Comparison of ENCODE assay signal across 8 cellular contexts in genomic region chr20:47357296-47358051, GRCh38. TPM values are rescaled to one million over a fixed set of nuclear protein-coding genes. Genes with fewer than 3 reads are reported as not detected.
DNase-seq lines count a peak whose midpoint lies in the region; ATAC-seq, FAIRE-seq and TF ChIP-seq lines count a peak whose summit lies in the region.

No MANE protein-coding gene starts in this region.

- peak overlapping the region; percentile 100 for H3K27ac Mint-ChIP-seq in WTC11

- TF ChIP-seq CTCF in WTC11 (IDR thresholded peaks at IDR 0.05) (no peak), D721Med (IDR thresholded peaks at IDR 0.05; ENCODE audit: insufficient read depth, missing control alignments) (no peak)

- H3K36me3 Mint-ChIP-seq in WTC11 = peaks cover 4% of the 10 kb centered on the region

- POLR2A ChIA-PET in WTC11 (lab: Charles Lee) = interaction anchor here (1.1 to 10.3 kb wide), 6 partner anchors 9 to 39 kb away, joined by 3 to 140 read pairs (median 6); no protein-coding TSS in a partner anchor

- peak overlapping the region; percentile 55 for H3K4me3 Mint-ChIP-seq in WTC11

- CTCF ChIA-PET in WTC11 (lab: Charles Lee) = interaction anchor here (0.7 to 8.3 kb wide), 7 partner anchors 12 to 152 kb away, joined by 3 to 111 read pairs (median 9); no protein-coding TSS in a partner anchor

- no peaks in the 10 kb centered on the region for H3K27me3 Mint-ChIP-seq in WTC11 (ENCODE audit: low read depth)

- peak; percentile 68 for FAIRE-seq in GM12892 (lab: Jason Lieb, UNC)
- no peak for FAIRE-seq in D721Med (lab: Jason Lieb, UNC)

- ATAC-seq in HG02840 (IDR thresholded peaks at IDR 0.05; ENCODE audit: low FRiP score, unreplicated experiment) = peak; percentile 49
- peak; percentile 18 for ATAC-seq in WTC11

- peaks cover 3% of the 10 kb centered on the region for H3K4me1 Mint-ChIP-seq in WTC11

- TF ChIP-seq POLR2A in GM12892 (IDR thresholded peaks at IDR 0.05; ENCODE audit: low read depth, low read length) = peak; percentile 77

- no peaks in the 10 kb centered on the region for H3K9me3 Mint-ChIP-seq in WTC11

- DNase-seq in GM12892 (ENCODE audit: insufficient read length) (peak; percentile 53), NCI-H2107 (lab: John Stamatoyannopoulos, UW) (peak; percentile 64), WTC11 (ENCODE audit: low spot score) (peak; percentile 76), cerebellar cortex (ENCODE audit: low spot score) (peak; percentile 97), kidney tubule cell (ENCODE audit: low spot score) (peak; percentile 95), D721Med (ENCODE audit: insufficient read length, low spot score) (no peak)
- peak; percentile 41 to 47 for DNase-seq in stimulated activated CD4-positive, alpha-beta T cell treated with anti-CD3 and anti-CD28 coated beads, Interleukin-15, amount 100 ng/mL, for 48 hours (ENCODE audit: low read depth in 2 of 2)

TF ChIP-seq in WTC11, 78 proteins besides CTCF, POLR2A, EP300 and RAD21:
- TF ChIP-seq SP1 (CRISPR knock-in tag; conservative IDR thresholded peaks at IDR 0.05) = 0 out of 2 replicates have a peak, but pooled peaks have one; percentile 14
- TF ChIP-seq ETV6 (CRISPR knock-in tag; IDR thresholded peaks at IDR 0.05) = no peak
- TF ChIP-seq, protein P1, sequence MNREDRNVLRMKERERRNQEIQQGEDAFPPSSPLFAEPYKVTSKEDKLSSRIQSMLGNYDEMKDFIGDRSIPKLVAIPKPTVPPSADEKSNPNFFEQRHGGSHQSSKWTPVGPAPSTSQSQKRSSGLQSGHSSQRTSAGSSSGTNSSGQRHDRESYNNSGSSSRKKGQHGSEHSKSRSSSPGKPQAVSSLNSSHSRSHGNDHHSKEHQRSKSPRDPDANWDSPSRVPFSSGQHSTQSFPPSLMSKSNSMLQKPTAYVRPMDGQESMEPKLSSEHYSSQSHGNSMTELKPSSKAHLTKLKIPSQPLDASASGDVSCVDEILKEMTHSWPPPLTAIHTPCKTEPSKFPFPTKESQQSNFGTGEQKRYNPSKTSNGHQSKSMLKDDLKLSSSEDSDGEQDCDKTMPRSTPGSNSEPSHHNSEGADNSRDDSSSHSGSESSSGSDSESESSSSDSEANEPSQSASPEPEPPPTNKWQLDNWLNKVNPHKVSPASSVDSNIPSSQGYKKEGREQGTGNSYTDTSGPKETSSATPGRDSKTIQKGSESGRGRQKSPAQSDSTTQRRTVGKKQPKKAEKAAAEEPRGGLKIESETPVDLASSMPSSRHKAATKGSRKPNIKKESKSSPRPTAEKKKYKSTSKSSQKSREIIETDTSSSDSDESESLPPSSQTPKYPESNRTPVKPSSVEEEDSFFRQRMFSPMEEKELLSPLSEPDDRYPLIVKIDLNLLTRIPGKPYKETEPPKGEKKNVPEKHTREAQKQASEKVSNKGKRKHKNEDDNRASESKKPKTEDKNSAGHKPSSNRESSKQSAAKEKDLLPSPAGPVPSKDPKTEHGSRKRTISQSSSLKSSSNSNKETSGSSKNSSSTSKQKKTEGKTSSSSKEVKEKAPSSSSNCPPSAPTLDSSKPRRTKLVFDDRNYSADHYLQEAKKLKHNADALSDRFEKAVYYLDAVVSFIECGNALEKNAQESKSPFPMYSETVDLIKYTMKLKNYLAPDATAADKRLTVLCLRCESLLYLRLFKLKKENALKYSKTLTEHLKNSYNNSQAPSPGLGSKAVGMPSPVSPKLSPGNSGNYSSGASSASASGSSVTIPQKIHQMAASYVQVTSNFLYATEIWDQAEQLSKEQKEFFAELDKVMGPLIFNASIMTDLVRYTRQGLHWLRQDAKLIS (CRISPR knock-in tag; IDR thresholded peaks at IDR 0.05; ENCODE audit: borderline replicate concordance) = no peak
- TF ChIP-seq, protein P2, sequence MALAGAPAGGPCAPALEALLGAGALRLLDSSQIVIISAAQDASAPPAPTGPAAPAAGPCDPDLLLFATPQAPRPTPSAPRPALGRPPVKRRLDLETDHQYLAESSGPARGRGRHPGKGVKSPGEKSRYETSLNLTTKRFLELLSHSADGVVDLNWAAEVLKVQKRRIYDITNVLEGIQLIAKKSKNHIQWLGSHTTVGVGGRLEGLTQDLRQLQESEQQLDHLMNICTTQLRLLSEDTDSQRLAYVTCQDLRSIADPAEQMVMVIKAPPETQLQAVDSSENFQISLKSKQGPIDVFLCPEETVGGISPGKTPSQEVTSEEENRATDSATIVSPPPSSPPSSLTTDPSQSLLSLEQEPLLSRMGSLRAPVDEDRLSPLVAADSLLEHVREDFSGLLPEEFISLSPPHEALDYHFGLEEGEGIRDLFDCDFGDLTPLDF (CRISPR knock-in tag; IDR thresholded peaks at IDR 0.05) = no peak
- TF ChIP-seq MAX (CRISPR knock-in tag; IDR thresholded peaks at IDR 0.05) = peak; percentile 46; the same call in 1 of the 2 replicates
- TF ChIP-seq ZNF423 (CRISPR knock-in tag; IDR thresholded peaks at IDR 0.05) = no peak
- no peak for TF ChIP-seq ZNF232 (CRISPR knock-in tag; IDR thresholded peaks at IDR 0.05)
- TF ChIP-seq E2F5 (CRISPR knock-in tag; IDR thresholded peaks at IDR 0.05) = no peak
- 0 out of 2 replicates have a peak, but pooled peaks have one; percentile 43 for TF ChIP-seq NFE2L1 (CRISPR knock-in tag; IDR thresholded peaks at IDR 0.05)
- peak; percentile 86 for TF ChIP-seq GABPB1 (CRISPR knock-in tag; IDR thresholded peaks at IDR 0.05)
- TF ChIP-seq TEAD1 (CRISPR knock-in tag; IDR thresholded peaks at IDR 0.05) = peak; percentile 78; the same call in 1 of the 2 replicates
- no peak for TF ChIP-seq SMAD3 (CRISPR knock-in tag; IDR thresholded peaks at IDR 0.05; ENCODE audit: borderline replicate concordance)
- peak; percentile 47; the same call in 1 of the 2 replicates for TF ChIP-seq FOXP1 (CRISPR knock-in tag; IDR thresholded peaks at IDR 0.05; ENCODE audit: borderline replicate concordance)
- TF ChIP-seq ZNF263 (CRISPR knock-in tag; IDR thresholded peaks at IDR 0.05; ENCODE audit: low read depth) = peak; percentile 35; the same call in 1 of the 2 replicates
- 0 out of 2 replicates have a peak, but pooled peaks have one; percentile 41 for TF ChIP-seq ZNF281 (CRISPR knock-in tag; IDR thresholded peaks at IDR 0.05)
- TF ChIP-seq ZBTB21 (CRISPR knock-in tag; IDR thresholded peaks at IDR 0.05; ENCODE audit: borderline replicate concordance) = no peak
- no peak for TF ChIP-seq RORB (CRISPR knock-in tag; IDR thresholded peaks at IDR 0.05)
- TF ChIP-seq FOXK1 (CRISPR knock-in tag; IDR thresholded peaks at IDR 0.05) = 0 out of 2 replicates have a peak, but pooled peaks have one; percentile 31

RNA-seq across cellular contexts. Expression of gene ZMYND8, which starts 1.0 kb away (rescaled TPM):
- 20.2 TPM for polyA plus RNA-seq in GM12892 (2012; ENCODE audit: missing spikeins)
- 114 to 149 TPM (median 127 TPM) in 3 replicates for total RNA-seq in WTC11 (2021)
